Comparison of ENCODE assay signal across 10 cellular contexts in the genomic region with DNA sequence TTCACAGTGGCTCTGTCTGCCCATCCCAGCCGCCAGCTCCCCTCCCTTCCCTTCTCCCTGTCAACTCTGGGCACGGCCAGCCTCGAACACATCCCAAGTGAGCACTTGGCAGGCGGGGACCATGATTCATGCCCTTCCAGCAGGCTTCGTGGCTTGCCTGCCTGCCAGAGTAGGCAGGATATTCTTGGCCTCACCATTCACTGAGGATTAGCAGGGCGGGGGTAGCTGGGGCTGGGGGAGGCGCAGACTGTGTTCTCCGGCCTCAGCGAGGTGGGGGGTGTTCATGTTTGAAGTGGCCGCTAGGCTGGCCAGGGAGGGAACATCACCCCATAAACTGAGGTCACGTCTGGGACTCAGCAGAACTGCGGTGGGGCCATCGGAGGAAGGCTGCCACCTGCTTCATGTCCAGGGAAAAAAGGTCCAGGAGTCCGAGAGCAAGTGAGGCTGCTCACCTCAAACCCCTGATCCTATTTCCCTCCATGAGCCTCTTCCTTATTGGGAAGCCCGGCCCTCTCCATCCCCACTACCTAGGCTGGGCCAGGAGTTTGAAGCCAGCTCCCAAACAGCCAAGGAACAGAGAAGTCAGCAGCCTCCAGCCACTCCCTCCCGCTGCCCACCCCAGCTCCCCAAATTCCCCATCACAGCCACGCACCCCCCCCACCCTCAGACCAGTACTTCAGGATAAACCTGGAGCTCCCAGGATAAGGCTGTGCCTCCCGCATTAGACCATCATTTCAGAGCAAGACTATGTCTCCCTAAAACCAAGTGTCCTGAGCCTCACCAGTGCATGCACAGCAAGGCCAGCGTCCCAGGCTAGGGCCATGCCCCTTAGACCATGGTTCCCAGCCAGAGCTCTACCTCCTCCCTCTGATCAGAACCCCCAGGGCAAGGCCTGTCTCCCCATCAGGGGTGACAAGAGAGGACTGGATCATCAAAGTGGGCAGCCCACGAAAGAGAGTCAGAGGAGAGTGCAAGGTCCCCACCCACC. TPM values are rescaled to one million over a fixed set of nuclear protein-coding genes. Genes with fewer than 3 reads are reported as not detected.
DNase-seq lines count a peak whose midpoint lies in the region; ATAC-seq, FAIRE-seq and TF ChIP-seq lines count a peak whose summit lies in the region.
"Had no signal": no experiment of that assay in that cellular context is flagged by ENCODE, and none has a peak within 500 bp of the region (broad histone marks: within the 10 kb centered on the region; RNA-seq: fewer than 3 reads in every experiment).

No MANE protein-coding gene starts in this region.

- ATAC-seq in K562 = peak; percentile 34
- no peak for ATAC-seq in GM18907 (IDR thresholded peaks at IDR 0.05; ENCODE audit: unreplicated experiment)

- FAIRE-seq in K562 (lab: Jason Lieb, UNC) = no peak

- no peak for TF ChIP-seq EP300 in K562 (IDR thresholded peaks at IDR 0.05; ENCODE audit: low read length)

- POLR2A ChIA-PET in K562 (lab: Yijun Ruan, JAX) = interaction anchor here (0.6 to 2.5 kb wide), 3 partner anchors 14 to 243 kb away, joined by 3 to 7 read pairs (median 3); no protein-coding TSS in a partner anchor

- TF ChIP-seq RAD21 in K562 (CRISPR knock-in tag; conservative IDR thresholded peaks at IDR 0.05 in 1 of 2, IDR thresholded peaks at IDR 0.05 in 1 of 2) = no peak

- no peaks in the 10 kb centered on the region for H3K36me3 ChIP-seq in K562 (ENCODE audit: control insufficient read depth, insufficient read depth, low read length)

- CTCF ChIA-PET in K562 (lab: Yijun Ruan, JAX; ENCODE audit: low intra/inter-chr PET ratio) = no interaction called here

- no peak overlapping the region for H3K4me2 ChIP-seq in K562 (ENCODE audit: insufficient read depth, low read length)

- WGBS in K562 (ENCODE audit: insufficient coverage, low coverage, missing lambda C conversion rate) = 37% methylated on average over 17 of the region's 20 CpGs

- peak overlapping the region in 1 of 2 experiments; percentile 75; a peak in 2 of 4 replicates for H3K9ac ChIP-seq in K562 (ENCODE audit: insufficient read depth in 1 of 2, low read depth in 2 of 2, low read length in 2 of 2)

- intact Hi-C loops in K562 (cut with micrococcal nuclease) = no loop called here

- BruUV-seq in K562 (replicated peaks; lab: Mats Ljungman, UMichigan) = no TSS peak

- H3K9me3 ChIP-seq in K562 (replicated peaks; ENCODE audit: control insufficient read depth, insufficient read depth, low read depth, low read length) = no peaks in the 10 kb centered on the region

- no peak overlapping the region for H2AFZ ChIP-seq in K562 (ENCODE audit: low read depth, low read length)

- H3K27me3 ChIP-seq in K562 (ENCODE audit: control insufficient read depth in 2 of 2, insufficient read depth in 2 of 2, low read length in 2 of 2) = no peaks in the 10 kb centered on the region

- in situ Hi-C loops in K562 (cut with MboI) = no loop called here

- no peaks in the 10 kb centered on the region for H3K9me1 ChIP-seq in K562 (ENCODE audit: control insufficient read depth, insufficient read depth, low read length)

- TF ChIP-seq POLR2A in K562 (conservative IDR thresholded peaks at IDR 0.05) = 0 out of 2 replicates have a peak, but pooled peaks have one; percentile 29

- H3K27ac ChIP-seq in K562 (ENCODE audit: extremely low read depth, low read depth, low read length) = no peak overlapping the region
- H3K27ac ChIP-seq in substantia nigra (ENCODE audit: low read depth, low read length, poor library complexity, severe bottlenecking) = peak overlapping the region; percentile 30

- H4K20me1 ChIP-seq in K562 (replicated peaks; ENCODE audit: control insufficient read depth, insufficient read depth, low read length) = no peaks in the 10 kb centered on the region; the same call in none of the 2 replicates

- no peaks in the 10 kb centered on the region for H3K79me2 ChIP-seq in K562 (ENCODE audit: control insufficient read depth, insufficient read depth, low read length)

- DNase-seq in NCI-H2196 (lab: John Stamatoyannopoulos, UW; ENCODE audit: unreplicated experiment) = peak; percentile 9
- DNase-seq in NCI-H2196 treated with DMSO at 0.1 percent for 48 hours (lab: John Stamatoyannopoulos, UW; ENCODE audit: unreplicated experiment) = no peak
- peak in 3 of 4 experiments; percentile 19 to 37 (median 24) for DNase-seq in K562 (ENCODE audit: extremely low read depth in 1 of 4, low spot score in 3 of 4)
- DNase-seq in hippocampal formation (lab: John Stamatoyannopoulos, UW) = peak; percentile 27 to 34
- peak in 44 of 49 donors; percentile 10 to 85 (median 57) for DNase-seq in substantia nigra (lab: John Stamatoyannopoulos, UW)
- DNase-seq in NOMO-1 treated with DMSO at 0.1 percent for 48 hours (lab: John Stamatoyannopoulos, UW; ENCODE audit: unreplicated experiment) = no peak
- no peak for DNase-seq in DMS153 treated with DMSO at 0.1 percent for 48 hours (lab: John Stamatoyannopoulos, UW; ENCODE audit: unreplicated experiment)
- DNase-seq: 8988T, naive B cell had no signal

- H3K4me3 ChIP-seq in K562 = no peak overlapping the region

- TF ChIP-seq CTCF in K562 (IDR thresholded peaks at IDR 0.05 in 2 of 3, conservative IDR thresholded peaks at IDR 0.05 in 1 of 3; ENCODE audit: insufficient read depth in 2 of 3, low read depth in 1 of 3, low read length in 3 of 3) = no peak

- H3K4me1 ChIP-seq in K562 (replicated peaks in 1 of 2; ENCODE audit: control insufficient read depth in 2 of 2, insufficient read depth in 2 of 2, low read length in 2 of 2) = peaks cover 0 to 9% of the 10 kb centered on the region in 2 experiments; a peak in 1 of 5 replicates

TF ChIP-seq in K562, 482 proteins besides CTCF, POLR2A, EP300 and RAD21:
- no peak for TF ChIP-seq KDM1A (IDR thresholded peaks at IDR 0.05)
- TF ChIP-seq MECOM (CRISPR knock-in tag; IDR thresholded peaks at IDR 0.05) = no peak
- TF ChIP-seq HNRNPH1 (optimal IDR thresholded peaks at IDR 0.05; ENCODE audit: low read depth, low read length) = no peak
- no peak for TF ChIP-seq ZNF212 (CRISPR knock-in tag; IDR thresholded peaks at IDR 0.05)
- no peak for TF ChIP-seq PTRF (tag; IDR thresholded peaks at IDR 0.05)
- TF ChIP-seq SAFB (IDR thresholded peaks at IDR 0.05; ENCODE audit: borderline replicate concordance, low read depth, low read length) = no peak
- no peak for TF ChIP-seq MCM7 (IDR thresholded peaks at IDR 0.05)
- TF ChIP-seq SFPQ (IDR thresholded peaks at IDR 0.05; ENCODE audit: low read depth, low read length) = no peak
- TF ChIP-seq, protein P1, sequence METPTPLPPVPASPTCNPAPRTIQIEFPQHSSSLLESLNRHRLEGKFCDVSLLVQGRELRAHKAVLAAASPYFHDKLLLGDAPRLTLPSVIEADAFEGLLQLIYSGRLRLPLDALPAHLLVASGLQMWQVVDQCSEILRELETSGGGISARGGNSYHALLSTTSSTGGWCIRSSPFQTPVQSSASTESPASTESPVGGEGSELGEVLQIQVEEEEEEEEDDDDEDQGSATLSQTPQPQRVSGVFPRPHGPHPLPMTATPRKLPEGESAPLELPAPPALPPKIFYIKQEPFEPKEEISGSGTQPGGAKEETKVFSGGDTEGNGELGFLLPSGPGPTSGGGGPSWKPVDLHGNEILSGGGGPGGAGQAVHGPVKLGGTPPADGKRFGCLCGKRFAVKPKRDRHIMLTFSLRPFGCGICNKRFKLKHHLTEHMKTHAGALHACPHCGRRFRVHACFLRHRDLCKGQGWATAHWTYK (CRISPR knock-in tag; IDR thresholded peaks at IDR 0.05) = no peak
- no peak for TF ChIP-seq GATA2 (CRISPR knock-in tag; IDR thresholded peaks at IDR 0.05)
- no peak for TF ChIP-seq HEY1 (CRISPR knock-in tag; IDR thresholded peaks at IDR 0.05; ENCODE audit: borderline replicate concordance)

RNA-seq across cellular contexts. Expression of gene RABGEF1, which starts 42.8 kb away (rescaled TPM):
- total RNA-seq in K562 (2011; cell fraction: chromatin; rRNA removed; ENCODE audit: low replicate concordance) = 18.1 and 28.8 TPM in 2 replicates
- 14.2 and 14.7 TPM in 2 replicates for total RNA-seq in K562 (2011; cell fraction: nucleolus; rRNA removed)
- total RNA-seq in K562 (2011; cell fraction: nucleoplasm; rRNA removed) = 16.9 TPM in 2 replicates
- total RNA-seq in K562 (2014; rRNA removed) (13.1 and 18.6 TPM in 2 replicates), K562 (2014; rRNA removed; fragmentation: Illumina TruSeq; extraction: Trizol) (20.5 and 24.0 TPM in 2 replicates), K562 (2015; rRNA removed; fragmentation: Illumina TruSeq; extraction: Trizol) (21.4 and 22.8 TPM in 2 replicates), K562 (2021) (18.2 and 20.7 TPM in 2 replicates)
- polyA plus RNA-seq in K562 (2011; rRNA removed) (21.1 and 27.4 TPM in 2 replicates), K562 (2014; fragmentation: Illumina TruSeq; extraction: Trizol) (23.7 and 29.3 TPM in 2 replicates), K562 (2014; fragmentation: Nextera tagmentation; extraction: Ambion mirVana) (10 to 100 TPM in 1 of 2 experiments, 1 to 10 TPM in 1; 7.0 to 11.5 TPM), K562 (2014; rRNA removed) (15.1 and 16.3 TPM in 2 replicates)
- 17.3 and 26.0 TPM in 2 replicates for polyA plus RNA-seq in K562 (2011; cell fraction: cytosol; rRNA removed)
- polyA plus RNA-seq in K562 (2011; cell fraction: nucleus; rRNA removed) = 18.6 and 24.6 TPM in 2 replicates
- polyA plus RNA-seq in K562 (2012) = 16.3 and 17.0 TPM in 2 replicates
- polyA minus RNA-seq in K562 (2011; rRNA and poly(A)+ RNA removed) = 27.8 and 44.4 TPM in 2 replicates
- polyA minus RNA-seq in K562 (2011; cell fraction: cytosol; rRNA and poly(A)+ RNA removed) = 9.0 and 18.9 TPM in 2 replicates
- 9.8 and 10.8 TPM in 2 replicates for polyA minus RNA-seq in K562 (2011; cell fraction: nucleus; rRNA and poly(A)+ RNA removed)

Comparison
In these comparisons a context has a peak if more than half of its experiments do, and no peak if none do; other contexts are left out.
1. DNase-seq: peak in NCI-H2196 (single experiment), K562 (3 of 4), hippocampal formation (2 of 2) and substantia nigra (44 of 49); none in NCI-H2196 treated with DMSO at 0.1 percent for 48 hours (single experiment), NOMO-1 treated with DMSO at 0.1 percent for 48 hours (single experiment) and DMS153 treated with DMSO at 0.1 percent for 48 hours (single experiment).